Comparison of ENCODE assay signal across 9 cellular contexts in genomic region chr12:24226745-24227350, GRCh38.
DNase-seq lines count a peak whose midpoint lies in the region; ATAC-seq and TF ChIP-seq lines count a peak whose summit lies in the region.
"Had no signal": no experiment of that assay in that cellular context is flagged by ENCODE, and none has a peak within 500 bp of the region (broad histone marks: within the 10 kb centered on the region; RNA-seq: fewer than 3 reads in every experiment).

No MANE protein-coding gene starts in this region.

- no peak overlapping the region for H2AFZ ChIP-seq in fibroblast of lung (ENCODE audit: low read length)

- H3K79me2 ChIP-seq in fibroblast of lung (ENCODE audit: control insufficient read depth, insufficient read depth, low read length), result no peaks in the 10 kb centered on the region

- DNase-seq in RWPE2 (ENCODE audit: low spot score) (no peak), fibroblast of lung (ENCODE audit: low read depth in 2 of 2) (peak; percentile 90 to 96), pulmonary artery endothelial cell (ENCODE audit: low read depth, low spot score) (peak; percentile 87), SIG-M5 treated with dmso at 0.1 percent for 504 hours (lab: John Stamatoyannopoulos, UW; ENCODE audit: unreplicated experiment) (no peak), SHP77 treated with DMSO at 0.1 percent for 48 hours (lab: John Stamatoyannopoulos, UW) (no peak)
- no peak for DNase-seq in stimulated activated CD4-positive, alpha-beta T cell treated with anti-CD3 and anti-CD28 coated beads, Interleukin-4, amount 100 ng/mL, for 24 hours
- DNase-seq: T-helper 9 cell had no signal

- no peak overlapping the region for H3K4me3 ChIP-seq in RWPE2 (ENCODE audit: severe bottlenecking)
- H3K4me3 ChIP-seq in fibroblast of lung (replicated peaks in 1 of 4; ENCODE audit: control extremely low read depth in 1 of 4, insufficient read depth in 1 of 4, low read depth in 3 of 4, low read length in 4 of 4), result no peak overlapping the region

- H3K36me3 ChIP-seq in RWPE2 (ENCODE audit: low read depth), result no peaks in the 10 kb centered on the region
- no peaks in the 10 kb centered on the region for H3K36me3 ChIP-seq in fibroblast of lung (ENCODE audit: control insufficient read depth, insufficient read depth, low read length)

- ATAC-seq in GM18868 (IDR thresholded peaks at IDR 0.05; ENCODE audit: unreplicated experiment) (peak; percentile 45), RWPE2 (ENCODE audit: low read depth) (peak; percentile 67), HG02798 (IDR thresholded peaks at IDR 0.05; ENCODE audit: poor library complexity, unreplicated experiment) (no peak)

- H3K4me2 ChIP-seq in fibroblast of lung (ENCODE audit: extremely low read depth, insufficient read depth, low read length), result no peak overlapping the region

- H3K27me3 ChIP-seq in RWPE2 (ENCODE audit: insufficient read depth, poor library complexity, severe bottlenecking) (no peaks in the 10 kb centered on the region), fibroblast of lung (ENCODE audit: control insufficient read depth, insufficient read depth, low read length) (no peaks in the 10 kb centered on the region)

- TF ChIP-seq CTCF in RWPE2 (IDR thresholded peaks at IDR 0.05; ENCODE audit: poor library complexity, severe bottlenecking) (no peak), fibroblast of lung (conservative IDR thresholded peaks at IDR 0.05 in 1 of 2, IDR thresholded peaks at IDR 0.05 in 1 of 2; ENCODE audit: low read depth in 1 of 2, low read length in 2 of 2) (no peak)

- H3K9me3 ChIP-seq in RWPE2 (ENCODE audit: severe bottlenecking) (no peaks in the 10 kb centered on the region), fibroblast of lung (ENCODE audit: control insufficient read depth, insufficient read depth, low read depth, low read length) (no peaks in the 10 kb centered on the region)

- no peak overlapping the region for H3K9ac ChIP-seq in fibroblast of lung (ENCODE audit: insufficient read depth, low read length)

- H4K20me1 ChIP-seq in fibroblast of lung (ENCODE audit: control insufficient read depth, extremely low read depth, insufficient read depth, low read length), result no peaks in the 10 kb centered on the region

- H3K27ac ChIP-seq in RWPE2 (ENCODE audit: poor library complexity, severe bottlenecking) (no peak overlapping the region), fibroblast of lung (ENCODE audit: insufficient read depth, low read length) (peak overlapping the region; percentile 21)

- H3K4me1 ChIP-seq in RWPE2 (ENCODE audit: insufficient read depth, poor library complexity, severe bottlenecking) (peaks cover 10% of the 10 kb centered on the region), fibroblast of lung (ENCODE audit: control insufficient read depth, extremely low read depth, insufficient read depth, low read length) (no peaks in the 10 kb centered on the region)

Comparison
In these comparisons a context has a peak if more than half of its experiments do, and no peak if none do; other contexts are left out.
1. DNase-seq: peak in fibroblast of lung (2 of 2) and pulmonary artery endothelial cell (single experiment); none in RWPE2 (single experiment), stimulated activated CD4-positive, alpha-beta T cell treated with anti-CD3 and anti-CD28 coated beads, Interleukin-4, amount 100 ng/mL, for 24 hours (single experiment), SIG-M5 treated with dmso at 0.1 percent for 504 hours (single experiment) and SHP77 treated with DMSO at 0.1 percent for 48 hours (single experiment).